8 cellular contexts compared by ENCODE assay signal in genomic region chrX:129823115-129823514, GRCh38. TPM values are rescaled to one million over a fixed set of nuclear protein-coding genes. Genes with fewer than 3 reads are reported as not detected.
DNase-seq lines count a peak whose midpoint lies in the region.

No MANE protein-coding gene starts in this region.

- H3K4me3 Mint-ChIP-seq in activated naive CD4-positive, alpha-beta T cell treated with anti-CD3 and anti-CD28 coated beads for 36 hours = no peak overlapping the region

- H3K4me1 ChIP-seq in HAP-1 = no peaks in the 10 kb centered on the region

- H3K27ac Mint-ChIP-seq in activated naive CD4-positive, alpha-beta T cell treated with anti-CD3 and anti-CD28 coated beads for 36 hours = no peak overlapping the region

- H3K4me3 ChIP-seq in HAP-1 = no peak overlapping the region

- H3K27me3 Mint-ChIP-seq in activated naive CD4-positive, alpha-beta T cell treated with anti-CD3 and anti-CD28 coated beads for 36 hours (ENCODE audit: low read depth) = no peaks in the 10 kb centered on the region

- CTCF ChIA-PET in activated naive CD4-positive, alpha-beta T cell treated with anti-CD3 and anti-CD28 coated beads for 36 hours (lab: Charles Lee) = interaction anchor here (0.6 to 2.9 kb wide), 15 partner anchors 8 to 248 kb away, joined by 3 to 26 read pairs (median 5); no protein-coding TSS in a partner anchor

- peaks cover 26% of the 10 kb centered on the region for H3K36me3 ChIP-seq in HAP-1 (replicated peaks)

- H3K4me1 Mint-ChIP-seq in activated naive CD4-positive, alpha-beta T cell treated with anti-CD3 and anti-CD28 coated beads for 36 hours (ENCODE audit: low read depth) = peaks cover 13% of the 10 kb centered on the region

- peaks cover 1% of the 10 kb centered on the region for H3K36me3 Mint-ChIP-seq in activated naive CD4-positive, alpha-beta T cell treated with anti-CD3 and anti-CD28 coated beads for 36 hours (ENCODE audit: low read depth)

- in situ Hi-C loops in HAP-1 (cut with MboI; ENCODE audit: low sequenced_read_pairs) = loop anchor here (10.0 kb wide), 2 partner anchors 188 to 218 kb away; no protein-coding TSS in a partner anchor

- H3K27me3 ChIP-seq in HAP-1 (ENCODE audit: low read depth) = no peaks in the 10 kb centered on the region

- H3K9me3 Mint-ChIP-seq in activated naive CD4-positive, alpha-beta T cell treated with anti-CD3 and anti-CD28 coated beads for 36 hours = no peaks in the 10 kb centered on the region

- DNase-seq in DMS 273 (lab: John Stamatoyannopoulos, UW; ENCODE audit: unreplicated experiment) = peak; percentile 71
- DNase-seq in DMS 273 treated with DMSO at 0.1 percent for 48 hours (lab: John Stamatoyannopoulos, UW) = no peak
- DNase-seq in HAP-1 (ENCODE audit: low spot score in 2 of 2) = peak; percentile 26 to 70
- peak; percentile 63 for DNase-seq in OCI-M1 (lab: John Stamatoyannopoulos, UW)
- peak; percentile 73 for DNase-seq in activated naive CD4-positive, alpha-beta T cell treated with anti-CD3 and anti-CD28 coated beads for 36 hours
- DNase-seq in iris pigment epithelial cell (ENCODE audit: low read depth) = peak; percentile 44
- DNase-seq in stimulated activated naive CD4-positive, alpha-beta T cell (lab: John Stamatoyannopoulos, UW) = peak in 5 of 6 experiments; percentile 27 to 67 (median 36)
- DNase-seq in NCI-H187 treated with DMSO at 0.1 percent for 48 hours (lab: John Stamatoyannopoulos, UW) = no peak

- intact Hi-C loops in activated naive CD4-positive, alpha-beta T cell treated with anti-CD3 and anti-CD28 coated beads for 36 hours (cut with micrococcal nuclease) = loop anchor here (1.0 to 2.0 kb wide), 5 partner anchors 42 to 218 kb away; no protein-coding TSS in a partner anchor

- H3K9me3 ChIP-seq in HAP-1 = no peaks in the 10 kb centered on the region

RNA-seq across cellular contexts. Expression of gene ZDHHC9, which starts 20.6 kb away (rescaled TPM):
- total RNA-seq in activated naive CD4-positive, alpha-beta T cell treated with anti-CD3 and anti-CD28 coated beads for 36 hours = 1 to 10 TPM; 7.1 TPM

RNA-seq across cellular contexts. Expression of gene SASH3, which starts 43.4 kb away (rescaled TPM):
- 10 to 100 TPM; 90.3 to 98.7 TPM for total RNA-seq in activated naive CD4-positive, alpha-beta T cell treated with anti-CD3 and anti-CD28 coated beads for 36 hours

Comparison
In these comparisons a context has a peak if more than half of its experiments do, and no peak if none do; other contexts are left out.
1. DNase-seq: peak in DMS 273 (single experiment), HAP-1 (2 of 2), OCI-M1 (single experiment), activated naive CD4-positive, alpha-beta T cell treated with anti-CD3 and anti-CD28 coated beads for 36 hours (single experiment), iris pigment epithelial cell (single experiment) and stimulated activated naive CD4-positive, alpha-beta T cell (5 of 6); none in DMS 273 treated with DMSO at 0.1 percent for 48 hours (single experiment) and NCI-H187 treated with DMSO at 0.1 percent for 48 hours (single experiment).